8 cellular contexts compared by ENCODE assay signal in genomic region chr7:112390945-112391821, GRCh38. TPM values are rescaled to one million over a fixed set of nuclear protein-coding genes. Genes with fewer than 3 reads are reported as not detected.
DNase-seq lines count a peak whose midpoint lies in the region; ATAC-seq and TF ChIP-seq lines count a peak whose summit lies in the region.
"Not testable (repeated sequence)": the region's sequence is repeated elsewhere in the genome, so short reads cannot be mapped to it uniquely, and the experiment has no call there.

No MANE protein-coding gene starts in this region.

- not testable (repeated sequence) for H3K9me3 Mint-ChIP-seq in activated CD8-positive, alpha-beta memory T cell treated with anti-CD3 and anti-CD28 coated beads, Interleukin-2, amount 10 ng/mL, durations not matched to agents 7 days and 5 days (ENCODE audit: low read depth); chondrocyte (ENCODE audit: low read depth)

- not testable (repeated sequence) for TF ChIP-seq CTCF in Loucy (conservative IDR thresholded peaks at IDR 0.05; ENCODE audit: low read length); chondrocyte (IDR thresholded peaks at IDR 0.05); prostate gland (IDR thresholded peaks at IDR 0.05); stomach (IDR thresholded peaks at IDR 0.05)

- H3K9me3 ChIP-seq in Loucy (ENCODE audit: insufficient read depth, low read depth, low read length); prostate gland; stomach: not testable (repeated sequence)

- H3K9ac ChIP-seq in Loucy (ENCODE audit: low read depth, low read length, poor library complexity, severe bottlenecking): not testable (repeated sequence)

- H3K27me3 ChIP-seq in Loucy (ENCODE audit: insufficient read depth, low read length, poor library complexity, severe bottlenecking); prostate gland (replicated peaks; ENCODE audit: insufficient read depth); stomach: not testable (repeated sequence)

- not testable (repeated sequence) for TF ChIP-seq EP300 in stomach (IDR thresholded peaks at IDR 0.05)

- intact Hi-C loops in prostate gland (cut with DNase I): loop anchor here (5.0 to 10.0 kb wide), 2 partner anchors 184 to 526 kb away; partner anchors contain the start of genes DOCK4 and ZNF277
- intact Hi-C loops in stomach (cut with DNase I; ENCODE audit: low total_unique reads): not testable (repeated sequence)

- TF ChIP-seq POLR2A in prostate gland (IDR thresholded peaks at IDR 0.05); stomach (IDR thresholded peaks at IDR 0.05): not testable (repeated sequence)

- H3K4me1 Mint-ChIP-seq in activated CD8-positive, alpha-beta memory T cell treated with anti-CD3 and anti-CD28 coated beads, Interleukin-2, amount 10 ng/mL, durations not matched to agents 7 days and 5 days: peaks cover 10% of the 10 kb centered on the region
- not testable (repeated sequence) for H3K4me1 Mint-ChIP-seq in chondrocyte (ENCODE audit: low read depth)

- peak; percentile 35 for DNase-seq in DMS 273 treated with DMSO at 0.1 percent for 48 hours (lab: John Stamatoyannopoulos, UW)
- peak; percentile 72 for DNase-seq in RKO (ENCODE audit: low spot score)
- peak; percentile 46 for DNase-seq in activated CD8-positive, alpha-beta memory T cell treated with anti-CD3 and anti-CD28 coated beads, Interleukin-2, amount 10 ng/mL, durations not matched to agents 7 days and 5 days
- not testable (repeated sequence) for DNase-seq in chondrocyte (ENCODE audit: low spot score)
- DNase-seq in iPS-NIHi7 (ENCODE audit: extremely low spot score): peak; percentile 50
- peak; percentile 53 for DNase-seq in prostate gland (ENCODE audit: low spot score)
- DNase-seq in stomach: peak; percentile 76

- CTCF ChIA-PET in activated CD8-positive, alpha-beta memory T cell treated with anti-CD3 and anti-CD28 coated beads, Interleukin-2, amount 10 ng/mL, durations not matched to agents 7 days and 5 days (lab: Charles Lee): not testable (repeated sequence)

- not testable (repeated sequence) for H4K20me1 ChIP-seq in Loucy (ENCODE audit: insufficient read depth, low read length, poor library complexity, severe bottlenecking)

- not testable (repeated sequence) for H3K36me3 Mint-ChIP-seq in activated CD8-positive, alpha-beta memory T cell treated with anti-CD3 and anti-CD28 coated beads, Interleukin-2, amount 10 ng/mL, durations not matched to agents 7 days and 5 days; chondrocyte (ENCODE audit: low read depth)

- peak overlapping the region; percentile 66 for H3K27ac ChIP-seq in prostate gland
- peak overlapping the region; percentile 79 to 87 (median 84) for H3K27ac ChIP-seq in stomach

- not testable (repeated sequence) for H3K27ac Mint-ChIP-seq in activated CD8-positive, alpha-beta memory T cell treated with anti-CD3 and anti-CD28 coated beads, Interleukin-2, amount 10 ng/mL, durations not matched to agents 7 days and 5 days
- peak overlapping the region; percentile 67 for H3K27ac Mint-ChIP-seq in chondrocyte (ENCODE audit: unreplicated experiment)

- H3K27me3 Mint-ChIP-seq in activated CD8-positive, alpha-beta memory T cell treated with anti-CD3 and anti-CD28 coated beads, Interleukin-2, amount 10 ng/mL, durations not matched to agents 7 days and 5 days: peaks cover 31% of the 10 kb centered on the region
- H3K27me3 Mint-ChIP-seq in chondrocyte (ENCODE audit: low read depth): not testable (repeated sequence)

- not testable (repeated sequence) for H3K9me2 ChIP-seq in Loucy (replicated peaks; ENCODE audit: low read depth, low read length)

- not testable (repeated sequence) for H3K36me3 ChIP-seq in Loucy (ENCODE audit: insufficient read depth, low read length); prostate gland; stomach

- not testable (repeated sequence) for ATAC-seq in activated CD8-positive, alpha-beta memory T cell treated with anti-CD3 and anti-CD28 coated beads, Interleukin-2, amount 10 ng/mL, durations not matched to agents 7 days and 5 days

- peak overlapping the region; percentile 66 for H2AFZ ChIP-seq in Loucy (ENCODE audit: low read length)

- peaks cover 11% of the 10 kb centered on the region for H3K4me1 ChIP-seq in Loucy (ENCODE audit: insufficient read depth, low read length, poor library complexity, severe bottlenecking)
- H3K4me1 ChIP-seq in prostate gland (replicated peaks): not testable (repeated sequence)
- H3K4me1 ChIP-seq in stomach: peaks cover 0 to 14% (median 7%) of the 10 kb centered on the region in 4 donors

- H3K4me3 Mint-ChIP-seq in activated CD8-positive, alpha-beta memory T cell treated with anti-CD3 and anti-CD28 coated beads, Interleukin-2, amount 10 ng/mL, durations not matched to agents 7 days and 5 days: peak overlapping the region; percentile 58
- H3K4me3 Mint-ChIP-seq in chondrocyte (ENCODE audit: unreplicated experiment): peak overlapping the region; percentile 75

- H3K4me3 ChIP-seq in Loucy (ENCODE audit: low read length, poor library complexity, severe bottlenecking) (peak overlapping the region; percentile 74), prostate gland (peak overlapping the region; percentile 34 to 46), stomach (peak overlapping the region; percentile 50 to 64 (median 56))

- peaks cover 14% of the 10 kb centered on the region; the same call in 1 of the 2 replicates for H3F3A ChIP-seq in Loucy (ENCODE audit: low read depth)

- not testable (repeated sequence) for H3K79me2 ChIP-seq in Loucy (ENCODE audit: insufficient read depth, low read length)

- H3K4me2 ChIP-seq in Loucy (ENCODE audit: low read depth, low read length, poor library complexity, severe bottlenecking): peak overlapping the region; percentile 33

- WGBS in prostate gland: 4% methylated on average over 20 of the region's 70 CpGs
- WGBS in stomach, 5 donors: 1 to 6% (median 3%) methylated on average over 20 to 62 of the region's 70 CpGs

RNA-seq across cellular contexts. Expression of gene IFRD1, which starts 59.1 kb away (rescaled TPM):
- 10 to 100 TPM; 45.3 to 46.4 TPM for total RNA-seq in activated CD8-positive, alpha-beta memory T cell treated with anti-CD3 and anti-CD28 coated beads, Interleukin-2, amount 10 ng/mL, durations not matched to agents 7 days and 5 days
- total RNA-seq in chondrocyte: 69.2 to 108 TPM (median 106 TPM) in 3 replicates
- total RNA-seq in prostate gland: 10 to 100 TPM; 57.5 to 58.5 TPM
- total RNA-seq in stomach: 100 to 1,000 TPM in 2 of 5 donors, 10 to 100 TPM in 3; 37.9 to 137 (median 76.4) TPM
- polyA plus RNA-seq in stomach: 10 to 100 TPM; 19.9 to 44.4 (median 42.4) TPM
